In the genomic region with DNA sequence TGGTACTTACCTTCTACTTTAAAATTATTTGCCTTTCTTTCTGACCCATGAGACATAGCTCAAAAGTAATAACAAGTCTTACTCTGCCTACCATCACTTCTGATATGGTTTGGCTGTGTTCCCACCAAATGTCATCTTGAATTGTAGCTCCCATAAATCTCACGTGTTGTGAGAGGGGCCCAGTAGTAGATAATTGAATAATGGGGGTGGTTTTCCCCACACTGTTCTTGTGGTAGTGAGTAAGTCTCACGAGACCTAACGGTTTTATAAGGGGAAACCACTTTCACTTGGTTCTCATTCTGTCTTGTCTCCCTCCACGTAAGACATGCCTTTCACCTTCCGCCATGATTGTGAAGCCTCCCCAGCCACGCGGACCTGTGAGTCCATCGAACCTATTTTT, we compare ENCODE assay signal across 17 cellular contexts. TPM values are rescaled to one million over a fixed set of nuclear protein-coding genes. Genes with fewer than 3 reads are reported as not detected.
A peak's percentile ranks its signal among the peaks of the same experiment; 100 is the strongest.
DNase-seq lines count a peak whose midpoint lies in the region; ATAC-seq and TF ChIP-seq lines count a peak whose summit lies in the region.
"Had no signal": no experiment of that assay in that cellular context is flagged by ENCODE, and none has a peak within 500 bp of the region (broad histone marks: within the 10 kb centered on the region; RNA-seq: fewer than 3 reads in every experiment).

No MANE protein-coding gene starts in this region.

- no peak overlapping the region for H3K27ac ChIP-seq in A673 (ENCODE audit: low read depth, low read length, poor library complexity, severe bottlenecking)
- H3K27ac ChIP-seq in left lung = no peak overlapping the region
- no peak overlapping the region for H3K27ac ChIP-seq in psoas muscle
- H3K27ac ChIP-seq: BLaER1 treated with 17β-estradiol and CSF1 and Interleukin-3, amounts not matched to agents 10 nM and 100 nM; SJSA1 had no signal

- TF ChIP-seq CTCF in A673 (conservative IDR thresholded peaks at IDR 0.05; ENCODE audit: low read depth, low read length) = no peak
- no peak for TF ChIP-seq CTCF in left lung (IDR thresholded peaks at IDR 0.05)
- no peak for TF ChIP-seq CTCF in psoas muscle (IDR thresholded peaks at IDR 0.05)

- H3K36me3 ChIP-seq in A673 (ENCODE audit: insufficient read depth, low read length, poor library complexity, severe bottlenecking) (no peaks in the 10 kb centered on the region), left lung (peaks cover 0 to 12% of the 10 kb centered on the region in 2 donors), psoas muscle (ENCODE audit: insufficient read depth in 1 of 2, low read depth in 1 of 2) (no peaks in the 10 kb centered on the region)
- H3K36me3 ChIP-seq: SJSA1 had no signal

- no peaks in the 10 kb centered on the region for H3K9me3 ChIP-seq in A673 (ENCODE audit: low read depth, low read length, poor library complexity, severe bottlenecking)
- no peaks in the 10 kb centered on the region for H3K9me3 ChIP-seq in left lung
- H3K9me3 ChIP-seq in psoas muscle = no peaks in the 10 kb centered on the region
- H3K9me3 ChIP-seq: SJSA1 had no signal

- H3K27me3 ChIP-seq in A673 (replicated peaks; ENCODE audit: insufficient read depth, low read depth, low read length, poor library complexity) (no peaks in the 10 kb centered on the region), left lung (no peaks in the 10 kb centered on the region), psoas muscle (ENCODE audit: insufficient read depth in 3 of 3, low read length in 2 of 3) (no peaks in the 10 kb centered on the region)
- H3K27me3 ChIP-seq: BLaER1 treated with 17β-estradiol and CSF1 and Interleukin-3, amounts not matched to agents 10 nM and 100 nM; SJSA1 had no signal

- CTCF ChIA-PET in A673 (lab: Charles Lee) = no interaction called here

- DNase-seq in A673 (ENCODE audit: low spot score) = peak; percentile 52
- peak; percentile 85 for DNase-seq in DMS79 treated with DMSO at 0.1 percent for 48 hours (lab: John Stamatoyannopoulos, UW)
- DNase-seq in amniotic epithelial cell (ENCODE audit: low read depth) = peak; percentile 13
- no peak for DNase-seq in left lung
- no peak for DNase-seq in effector CD8-positive, alpha-beta T cell (lab: John Stamatoyannopoulos, UW)
- DNase-seq in psoas muscle = no peak
- DNase-seq: CD4-positive, alpha-beta memory T cell; HCEC 1CT; KG1; NCI-H1694 treated with DMSO at 0.1 percent for 48 hours; NCI-H2081 treated with DMSO at 0.1 percent for 48 hours; NCI-H524 treated with DMSO at 0.1 percent for 48 hours had no signal

- no peak overlapping the region for H3K4me3 ChIP-seq in A673 (ENCODE audit: low read depth, low read length, poor library complexity, severe bottlenecking)
- no peak overlapping the region for H3K4me3 ChIP-seq in left lung
- no peak overlapping the region for H3K4me3 ChIP-seq in psoas muscle
- H3K4me3 ChIP-seq: BLaER1 treated with 17β-estradiol and CSF1 and Interleukin-3, amounts not matched to agents 10 nM and 100 nM; GM23338; SJSA1 had no signal

- POLR2A ChIA-PET in A673 (lab: Charles Lee; ENCODE audit: low non-redundant PET) = no interaction called here

- WGBS in psoas muscle, 3 donors = 89 to 96% (median 91%) methylated on average over 8 of the region's 8 CpGs

- intact Hi-C loops in A673 (cut with micrococcal nuclease; ENCODE audit: unreplicated experiment) (no loop called here), left lung (cut with DNase I) (no loop called here), psoas muscle (cut with DNase I) (no loop called here)

- H3K4me1 ChIP-seq in A673 (ENCODE audit: insufficient read depth, low read length, poor library complexity, severe bottlenecking) = no peaks in the 10 kb centered on the region
- no peaks in the 10 kb centered on the region for H3K4me1 ChIP-seq in left lung
- H3K4me1 ChIP-seq in psoas muscle = no peaks in the 10 kb centered on the region
- H3K4me1 ChIP-seq: SJSA1 had no signal

- ATAC-seq in left lung (peak; percentile 38), GM18873 (IDR thresholded peaks at IDR 0.05; ENCODE audit: low FRiP score, unreplicated experiment) (no peak), psoas muscle (no peak)
- ATAC-seq: GM23338, Right ventricle myocardium inferior had no signal

- no TSS peak for BruUV-seq in A673 (replicated peaks; lab: Mats Ljungman, UMichigan)

RNA-seq across cellular contexts. Expression of a gene that starts 47.5 kb away (rescaled TPM):
- total RNA-seq in A673 (2021) (2.5 and 4.6 TPM in 2 replicates), left lung (10 to 100 TPM; 36.3 to 37.7 TPM), psoas muscle (under 1 TPM in 2 of 4 donors, not detected in 2; 0.69 to 0.99 TPM)
- under 1 TPM; 0.10 to 0.19 (median 0.14) TPM for polyA plus RNA-seq in psoas muscle
- total RNA-seq: Right ventricle myocardium inferior had no signal

Comparison
In these comparisons a context has a peak if more than half of its experiments do, and no peak if none do; other contexts are left out.
1. DNase-seq: peak in A673 (single experiment), DMS79 treated with DMSO at 0.1 percent for 48 hours (single experiment) and amniotic epithelial cell (single experiment); none in left lung (0 of 2), effector CD8-positive, alpha-beta T cell (single experiment) and psoas muscle (0 of 2).